In the genomic region with DNA sequence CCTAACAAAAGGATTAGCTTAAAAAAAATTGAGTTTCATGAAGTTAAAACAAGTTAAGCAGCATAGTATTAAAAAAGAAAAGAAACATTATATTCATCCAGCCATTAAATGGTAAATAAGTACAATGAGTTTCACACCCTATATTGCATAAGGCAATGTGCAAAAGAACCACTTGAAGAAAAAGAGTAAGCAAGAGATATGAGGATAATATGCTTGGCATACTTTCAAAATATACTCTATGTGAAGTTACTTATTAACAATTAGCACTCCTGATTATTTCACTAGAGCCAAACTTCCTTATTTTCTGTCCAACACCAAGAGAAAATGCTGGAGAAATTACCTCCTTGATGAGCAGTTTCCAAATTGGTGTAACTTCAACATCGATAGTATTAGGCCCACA, we compare ENCODE assay signal across 26 cellular contexts.
"Had no signal": no experiment of that assay in that cellular context is flagged by ENCODE, and none has a peak within 500 bp of the region (broad histone marks: within the 10 kb centered on the region; RNA-seq: fewer than 3 reads in every experiment).

No MANE protein-coding gene starts in this region.

- H3K27ac Mint-ChIP-seq: activated CD8-positive, alpha-beta memory T cell treated with anti-CD3 and anti-CD28 coated beads, Interleukin-2, amount 10 ng/mL, durations not matched to agents 7 days and 5 days; activated naive CD4-positive, alpha-beta T cell treated with anti-CD3 and anti-CD28 coated beads, Interleukin-2, amount 50 U/mL, for 24 hours; activated T-cell treated with anti-CD3 and anti-CD28 coated beads, Interleukin-2, amount 50 U/mL, for 24 hours; activated T-helper 1 cell treated with anti-CD3 and anti-CD28 coated beads, Interleukin-12 subunit alpha, Interleukin-12 subunit beta, Interleukin-2, Interleukin-4 antibody, amounts not matched to agents 30 ng/mL and 10 ng/mL and 1 ng/mL, durations not matched to agents 14 hours and 24 hours and 36 hours; IgD-negative memory B cell; T-helper 2 cell treated with Interferon-gamma antibody and Interleukin-4, amounts not matched to agents 5 μg/mL and 100 μg/mL, for 36 hours had no signal

- H3K4me3 Mint-ChIP-seq: activated CD8-positive, alpha-beta memory T cell treated with anti-CD3 and anti-CD28 coated beads, Interleukin-2, amount 10 ng/mL, durations not matched to agents 7 days and 5 days; activated naive CD4-positive, alpha-beta T cell treated with anti-CD3 and anti-CD28 coated beads, Interleukin-2, amount 50 U/mL, for 24 hours; activated T-cell treated with anti-CD3 and anti-CD28 coated beads, Interleukin-2, amount 50 U/mL, for 24 hours; activated T-helper 1 cell treated with anti-CD3 and anti-CD28 coated beads, Interleukin-12 subunit alpha, Interleukin-12 subunit beta, Interleukin-2, Interleukin-4 antibody, amounts not matched to agents 30 ng/mL and 10 ng/mL and 1 ng/mL, durations not matched to agents 14 hours and 24 hours and 36 hours; IgD-negative memory B cell; T-helper 2 cell treated with Interferon-gamma antibody and Interleukin-4, amounts not matched to agents 5 μg/mL and 100 μg/mL, for 36 hours had no signal

- H3K36me3 Mint-ChIP-seq: activated CD8-positive, alpha-beta memory T cell treated with anti-CD3 and anti-CD28 coated beads, Interleukin-2, amount 10 ng/mL, durations not matched to agents 7 days and 5 days had no signal

- H3K27me3 ChIP-seq: SJSA1 had no signal

- H3K4me3 ChIP-seq: SJSA1 had no signal

- H3K9me3 ChIP-seq: SJSA1 had no signal

- H3K4me1 Mint-ChIP-seq: activated CD8-positive, alpha-beta memory T cell treated with anti-CD3 and anti-CD28 coated beads, Interleukin-2, amount 10 ng/mL, durations not matched to agents 7 days and 5 days; activated naive CD4-positive, alpha-beta T cell treated with anti-CD3 and anti-CD28 coated beads, Interleukin-2, amount 50 U/mL, for 24 hours had no signal

- H3K36me3 ChIP-seq: SJSA1 had no signal

- H3K9me3 Mint-ChIP-seq: activated naive CD4-positive, alpha-beta T cell treated with anti-CD3 and anti-CD28 coated beads, Interleukin-2, amount 50 U/mL, for 24 hours; activated T-cell treated with anti-CD3 and anti-CD28 coated beads, Interleukin-2, amount 50 U/mL, for 24 hours; activated T-helper 1 cell treated with anti-CD3 and anti-CD28 coated beads, Interleukin-12 subunit alpha, Interleukin-12 subunit beta, Interleukin-2, Interleukin-4 antibody, amounts not matched to agents 30 ng/mL and 10 ng/mL and 1 ng/mL, durations not matched to agents 14 hours and 24 hours and 36 hours; T-helper 2 cell treated with Interferon-gamma antibody and Interleukin-4, amounts not matched to agents 5 μg/mL and 100 μg/mL, for 36 hours had no signal

- H3K4me1 ChIP-seq: SJSA1 had no signal

- H3K27ac ChIP-seq: SJSA1 had no signal

- H3K27me3 Mint-ChIP-seq: activated CD8-positive, alpha-beta memory T cell treated with anti-CD3 and anti-CD28 coated beads, Interleukin-2, amount 10 ng/mL, durations not matched to agents 7 days and 5 days; activated naive CD4-positive, alpha-beta T cell treated with anti-CD3 and anti-CD28 coated beads, Interleukin-2, amount 50 U/mL, for 24 hours; activated T-cell treated with anti-CD3 and anti-CD28 coated beads, Interleukin-2, amount 50 U/mL, for 24 hours; IgD-negative memory B cell had no signal

- DNase-seq: activated CD4-positive, alpha-beta T cell treated with anti-CD3 and anti-CD28 coated beads for 4 hours; activated CD4-positive, alpha-beta T cell treated with anti-CD3 and anti-CD28 coated beads, Interleukin-2, amount 50 U/mL, for 4 hours; activated CD8-positive, alpha-beta memory T cell treated with anti-CD3 and anti-CD28 coated beads, Interleukin-2, amount 10 ng/mL, durations not matched to agents 7 days and 5 days; activated effector memory CD4-positive, alpha-beta T cell treated with Interleukin-2 at 50 U/mL for 16 hours; activated naive CD4-positive, alpha-beta T cell; activated T-cell treated with anti-CD3 and anti-CD28 coated beads, Interleukin-2, amount 50 U/mL, for 24 hours; aorta; KG1; NCI-H1092; NCI-H1417; NCI-H1694 treated with DMSO at 0.1 percent for 48 hours; NCI-H2029 treated with DMSO at 0.1 percent for 48 hours; NCI-H345; NCI-H510A; NCI-H526 treated with DMSO at 0.1 percent for 48 hours; NCI-H82; NK-92 treated with Interleukin-12 subunit alpha and Interleukin-12 subunit beta, amount 100 ng/mL, for 24 hours; OCI-M1; Right ventricle myocardium superior; RPMI8226; SW 1271 had no signal
